ENCODE assay signal across 28 cellular contexts in the genomic region with DNA sequence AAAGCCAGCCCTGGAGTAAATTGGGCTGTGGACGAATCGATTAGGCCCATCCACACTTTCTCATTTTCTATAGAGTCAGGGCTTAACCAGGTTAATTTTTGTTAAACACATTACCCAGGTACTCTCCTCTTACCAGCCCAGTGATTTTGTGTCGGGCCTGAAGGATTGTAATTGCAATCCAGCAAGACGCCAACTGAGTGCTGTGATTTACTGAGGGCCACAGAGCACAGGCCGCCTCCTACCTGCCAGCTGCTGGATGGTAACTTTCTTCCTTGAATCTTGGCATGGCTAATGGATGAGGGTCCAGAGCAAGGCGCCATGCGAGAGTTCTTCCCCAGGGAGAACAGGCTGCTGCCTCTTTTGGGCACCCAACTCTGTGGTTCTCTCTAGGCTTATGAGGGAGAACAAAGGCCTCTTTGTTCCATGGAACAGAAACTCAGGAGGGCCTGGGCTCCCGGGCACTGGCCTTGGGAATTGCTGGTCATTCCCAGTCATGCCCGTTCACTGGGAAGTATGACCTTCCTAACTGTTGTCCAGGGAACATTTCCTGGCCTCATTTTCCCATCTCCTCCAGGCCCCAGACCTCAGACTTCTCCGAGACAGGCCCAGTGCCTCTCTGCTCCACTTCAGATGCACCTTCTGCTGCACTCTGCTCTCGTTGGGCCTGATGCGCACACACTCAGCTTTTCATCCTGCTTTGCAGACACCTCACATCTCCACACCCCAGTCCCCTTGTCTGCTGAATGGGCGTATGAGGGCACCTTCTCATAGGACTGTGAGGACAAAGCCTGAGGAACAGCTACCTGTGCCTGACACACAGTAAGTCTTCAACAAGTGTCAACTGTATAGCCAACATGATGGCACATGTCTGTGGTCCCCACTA. TPM values are rescaled to one million over a fixed set of nuclear protein-coding genes. Genes with fewer than 3 reads are reported as not detected.
DNase-seq lines count a peak whose midpoint lies in the region; ATAC-seq and FAIRE-seq lines count a peak whose summit lies in the region.
"Had no signal": no experiment of that assay in that cellular context is flagged by ENCODE, and none has a peak within 500 bp of the region (broad histone marks: within the 10 kb centered on the region; RNA-seq: fewer than 3 reads in every experiment).

No MANE protein-coding gene starts in this region.

- H3K18ac ChIP-seq in neuronal stem cell (ENCODE audit: low read length) = no peak overlapping the region

- no peak overlapping the region for H4K91ac ChIP-seq in neuronal stem cell (ENCODE audit: low read depth, low read length, poor library complexity)

- no peaks in the 10 kb centered on the region for H3K27me3 ChIP-seq in neuronal stem cell (ENCODE audit: control insufficient read depth in 3 of 3, insufficient read depth in 3 of 3, low read depth in 1 of 3, low read length in 3 of 3)
- H3K27me3 ChIP-seq: ascending aorta; BLaER1 treated with 17β-estradiol and CSF1 and Interleukin-3, amounts not matched to agents 10 nM and 100 nM; SJSA1 had no signal

- ATAC-seq in GM19351 (IDR thresholded peaks at IDR 0.05; ENCODE audit: unreplicated experiment) (no peak), GM19455 (IDR thresholded peaks at IDR 0.05; ENCODE audit: unreplicated experiment) (no peak)
- ATAC-seq in activated CD4-positive, CD25-positive, alpha-beta regulatory T cell treated with anti-CD3 and anti-CD28 coated beads, Interleukin-2, amount 50 U/mL, for 24 hours = no peak
- ATAC-seq: naive thymus-derived CD4-positive, alpha-beta T cell had no signal

- no peak overlapping the region for H2AFZ ChIP-seq in neuronal stem cell (ENCODE audit: low read length)

- H2BK15ac ChIP-seq in neuronal stem cell (ENCODE audit: low read length) = no peak overlapping the region

- no peak overlapping the region for H3K4me2 ChIP-seq in neuronal stem cell (ENCODE audit: insufficient read depth, low read length, poor library complexity, severe bottlenecking)
- H3K4me2 ChIP-seq: BLaER1 treated with 17β-estradiol and CSF1 and Interleukin-3, amounts not matched to agents 10 nM and 100 nM had no signal

- FAIRE-seq in HTR-8/SVneo (lab: Jason Lieb, UNC) = no peak
- FAIRE-seq: RCC 7860, urothelium cell line had no signal

- peaks cover 0 to 6% of the 10 kb centered on the region in 2 donors for H3K9me3 ChIP-seq in neuronal stem cell (replicated peaks in 1 of 2; ENCODE audit: control insufficient read depth in 2 of 2, insufficient read depth in 1 of 2, low read depth in 1 of 2, low read length in 2 of 2)
- H3K9me3 ChIP-seq: ascending aorta, prostate gland, SJSA1 had no signal

- H2AK5ac ChIP-seq in neuronal stem cell (ENCODE audit: low read depth, low read length) = peak overlapping the region; percentile 15

- no peak overlapping the region for H3K27ac ChIP-seq in neuronal stem cell (replicated peaks; ENCODE audit: low read length)
- H3K27ac ChIP-seq: ascending aorta; BLaER1 treated with 17β-estradiol and CSF1 and Interleukin-3, amounts not matched to agents 10 nM and 100 nM; prostate gland; SJSA1; skin epidermis had no signal

- peak; percentile 74 for DNase-seq in Ammon's horn (ENCODE audit: low spot score)
- DNase-seq in SK-MEL-5 (ENCODE audit: low read depth, low spot score) = peak; percentile 20
- DNase-seq in inferior parietal cortex (ENCODE audit: extremely low spot score) = peak; percentile 64
- DNase-seq in neuronal stem cell (ENCODE audit: low spot score) = no peak
- DNase-seq in HTR-8/SVneo (ENCODE audit: insufficient read length, low spot score) = no peak
- DNase-seq: ACHN; activated CD4-positive, alpha-beta T cell treated with anti-CD3 and anti-CD28 coated beads for 4 hours; Calu3; central memory CD4-positive, alpha-beta T cell; glutamatergic neuron; H7; mesendoderm; naive thymus-derived CD4-positive, alpha-beta T cell; NCI-H1092; NCI-H187 treated with DMSO at 0.1 percent for 48 hours; NCI-H2227 treated with DMSO at 0.1 percent for 48 hours; NCI-H69; T-helper 2 cell had no signal

- no peak overlapping the region for H4K8ac ChIP-seq in neuronal stem cell (ENCODE audit: low read depth, low read length)

- peak overlapping the region; percentile 25 for H3K23ac ChIP-seq in neuronal stem cell (ENCODE audit: low read depth, low read length, poor library complexity)

- H3K14ac ChIP-seq in neuronal stem cell (ENCODE audit: low read length) = no peak overlapping the region

- H3K4ac ChIP-seq in neuronal stem cell (ENCODE audit: low read length) = no peak overlapping the region

- H3K4me3 ChIP-seq in neuronal stem cell (ENCODE audit: low read length in 2 of 2) = no peak overlapping the region
- H3K4me3 ChIP-seq: ascending aorta; BLaER1 treated with 17β-estradiol and CSF1 and Interleukin-3, amounts not matched to agents 10 nM and 100 nM; prostate gland; SJSA1; skin epidermis had no signal

- no peaks in the 10 kb centered on the region for H3K36me3 ChIP-seq in neuronal stem cell (replicated peaks in 1 of 2; ENCODE audit: control insufficient read depth in 2 of 2, insufficient read depth in 2 of 2, low read length in 2 of 2)
- H3K36me3 ChIP-seq: ascending aorta; BLaER1 treated with 17β-estradiol and CSF1 and Interleukin-3, amounts not matched to agents 10 nM and 100 nM; prostate gland; SJSA1 had no signal

- in situ Hi-C loops in SK-MEL-5 (cut with HindIII; ENCODE audit: low pct_unique_long_range_greater_than_20kb, low sequenced_read_pairs) = no loop called here

- no peak overlapping the region for H3K9ac ChIP-seq in neuronal stem cell (ENCODE audit: low read depth, low read length, poor library complexity)
- H3K9ac ChIP-seq: BLaER1 treated with 17β-estradiol and CSF1 and Interleukin-3, amounts not matched to agents 10 nM and 100 nM had no signal

- H2BK120ac ChIP-seq in neuronal stem cell (ENCODE audit: low read depth, low read length) = no peak overlapping the region

- no CpG with 5 or more reads among the region's 13 CpGs for WGBS in neuronal stem cell (ENCODE audit: extremely low coverage in 2 of 2, insufficient read length in 2 of 2, insufficient replicate concordance in 1 of 2), 2 donors

- peaks cover 0 to 4% of the 10 kb centered on the region in 2 donors for H3K4me1 ChIP-seq in neuronal stem cell (ENCODE audit: control insufficient read depth in 2 of 2, insufficient read depth in 1 of 2, low read depth in 1 of 2, low read length in 2 of 2)
- H3K4me1 ChIP-seq: ascending aorta; BLaER1 treated with 17β-estradiol and CSF1 and Interleukin-3, amounts not matched to agents 10 nM and 100 nM; prostate gland; SJSA1 had no signal

- H2BK5ac ChIP-seq in neuronal stem cell (ENCODE audit: low read length) = peak overlapping the region; percentile 43

- H2BK12ac ChIP-seq in neuronal stem cell (ENCODE audit: low read length) = no peak overlapping the region

- no peaks in the 10 kb centered on the region for H3K79me1 ChIP-seq in neuronal stem cell (ENCODE audit: low read depth, low read length)

RNA-seq across cellular contexts. Expression of gene SYF2, which starts 57.3 kb away (rescaled TPM):
- 63.5 and 67.4 TPM in 2 replicates for total RNA-seq in SK-MEL-5 (2014; rRNA removed; shearing (Covaris generic))
- 37.1 and 41.6 TPM in 2 replicates for polyA plus RNA-seq in SK-MEL-5 (2015; cell fraction: cytosol; rRNA removed)
- polyA plus RNA-seq in SK-MEL-5 (2015; cell fraction: nucleus; rRNA removed) = 12.2 and 15.3 TPM in 2 replicates
- polyA plus RNA-seq in neuronal stem cell (2013, experiment 1 of 2) = 69.8 TPM
- 71.9 TPM for polyA plus RNA-seq in neuronal stem cell (2013, experiment 2 of 2)

Comparison
In these comparisons a context has a peak if more than half of its experiments do, and no peak if none do; other contexts are left out.
1. DNase-seq: peak in Ammon's horn (single experiment), SK-MEL-5 (single experiment) and inferior parietal cortex (single experiment); none in neuronal stem cell (single experiment) and HTR-8/SVneo (single experiment).